Comparison of ENCODE assay signal across 8 cellular contexts in genomic region chr7:144818516-144818915, GRCh38. TPM values are rescaled to one million over a fixed set of nuclear protein-coding genes. Genes with fewer than 3 reads are reported as not detected.
DNase-seq lines count a peak whose midpoint lies in the region; ATAC-seq and TF ChIP-seq lines count a peak whose summit lies in the region.

No MANE protein-coding gene starts in this region.

- in situ Hi-C loops in brain microvascular endothelial cell (cut with HindIII; ENCODE audit: low pct_ligation_motif_present, low sequenced_read_pairs), result no loop called here

- H3K4me1 Mint-ChIP-seq in CD4-positive, alpha-beta T cell (ENCODE audit: low read depth), result peaks cover 91% of the 10 kb centered on the region
- peaks cover 28 to 44% (median 44%) of the 10 kb centered on the region in 3 donors for H3K4me1 Mint-ChIP-seq in IgD-negative memory B cell
- H3K4me1 Mint-ChIP-seq in chondrocyte (ENCODE audit: low read depth), result peaks cover 10% of the 10 kb centered on the region
- H3K4me1 Mint-ChIP-seq in neural progenitor cell, result peaks cover 3% of the 10 kb centered on the region

- peaks cover 6% of the 10 kb centered on the region for H3K36me3 Mint-ChIP-seq in CD4-positive, alpha-beta T cell (ENCODE audit: low read depth)
- H3K36me3 Mint-ChIP-seq in IgD-negative memory B cell (peaks cover 3% of the 10 kb centered on the region), chondrocyte (ENCODE audit: low read depth) (no peaks in the 10 kb centered on the region), neural progenitor cell (no peaks in the 10 kb centered on the region)

- H3K27me3 ChIP-seq in CD4-positive, alpha-beta T cell (ENCODE audit: control insufficient read depth, insufficient read depth, low read length), result no peaks in the 10 kb centered on the region
- no peaks in the 10 kb centered on the region for H3K27me3 ChIP-seq in brain microvascular endothelial cell (replicated peaks)
- no peaks in the 10 kb centered on the region for H3K27me3 ChIP-seq in neural progenitor cell

- H3K27ac Mint-ChIP-seq in CD4-positive, alpha-beta T cell, result peak overlapping the region; percentile 92
- H3K27ac Mint-ChIP-seq in IgD-negative memory B cell (peak overlapping the region; percentile 16 to 95 (median 76)), chondrocyte (ENCODE audit: unreplicated experiment) (no peak overlapping the region), neural progenitor cell (no peak overlapping the region)

- peak overlapping the region; percentile 66 for H3K4me3 Mint-ChIP-seq in CD4-positive, alpha-beta T cell
- H3K4me3 Mint-ChIP-seq in IgD-negative memory B cell (peak overlapping the region in 3 of 4 donors; percentile 23 to 83 (median 61)), chondrocyte (ENCODE audit: unreplicated experiment) (no peak overlapping the region), neural progenitor cell (no peak overlapping the region)

- intact Hi-C loops in CD4-positive, alpha-beta T cell (cut with DNase I, micrococcal nuclease), result loop anchor here in 1 of 2 experiments (1.0 kb wide), 1 partner anchor 17 kb away; no protein-coding TSS in a partner anchor
- intact Hi-C loops in left ventricle myocardium superior (cut with micrococcal nuclease), result no loop called here

- H3K36me3 ChIP-seq in brain microvascular endothelial cell (replicated peaks), result no peaks in the 10 kb centered on the region
- H3K36me3 ChIP-seq in neural progenitor cell, result no peaks in the 10 kb centered on the region

- H3F3A ChIP-seq in neural progenitor cell (ENCODE audit: low read depth), result no peaks in the 10 kb centered on the region

- no peak overlapping the region for H2AFZ ChIP-seq in neural progenitor cell (replicated peaks)

- H3K4me3 ChIP-seq in brain microvascular endothelial cell (ENCODE audit: low read depth, low read length) (no peak overlapping the region), neural progenitor cell (no peak overlapping the region)

- DNase-seq in CD4-positive, alpha-beta T cell, result peak; percentile 36 to 59 (median 46)
- DNase-seq in GM20000 (ENCODE audit: low spot score) (peak; percentile 44), brain microvascular endothelial cell (peak; percentile 21), left ventricle myocardium superior (no peak), chondrocyte (ENCODE audit: low spot score) (no peak), NCI-H2029 (lab: John Stamatoyannopoulos, UW) (no peak), neural progenitor cell (ENCODE audit: low spot score) (no peak)

- peaks cover 2% of the 10 kb centered on the region for H3K9me3 Mint-ChIP-seq in CD4-positive, alpha-beta T cell
- H3K9me3 Mint-ChIP-seq in IgD-negative memory B cell (no peaks in the 10 kb centered on the region), chondrocyte (ENCODE audit: low read depth) (no peaks in the 10 kb centered on the region), neural progenitor cell (no peaks in the 10 kb centered on the region)

- CTCF ChIA-PET in CD4-positive, alpha-beta T cell (lab: Charles Lee), result interaction anchor here (1.4 to 1.5 kb wide), 3 partner anchors 11 to 15 kb away, joined by 3 to 4 read pairs (median 3); no protein-coding TSS in a partner anchor

- H3K27me3 Mint-ChIP-seq in CD4-positive, alpha-beta T cell, result no peaks in the 10 kb centered on the region
- no peaks in the 10 kb centered on the region for H3K27me3 Mint-ChIP-seq in IgD-negative memory B cell
- no peaks in the 10 kb centered on the region for H3K27me3 Mint-ChIP-seq in chondrocyte (ENCODE audit: low read depth)
- H3K27me3 Mint-ChIP-seq in neural progenitor cell (ENCODE audit: insufficient read depth, low read depth), result no peaks in the 10 kb centered on the region

- no peaks in the 10 kb centered on the region for H3K9me3 ChIP-seq in CD4-positive, alpha-beta T cell (ENCODE audit: control insufficient read depth, low read length)
- no peaks in the 10 kb centered on the region for H3K9me3 ChIP-seq in neural progenitor cell (ENCODE audit: low read depth)

- ATAC-seq in CD4-positive, alpha-beta T cell (ENCODE audit: poor library complexity), result peak; percentile 97
- ATAC-seq in left ventricle myocardium superior, result no peak

- no peaks in the 10 kb centered on the region for H3K79me2 ChIP-seq in neural progenitor cell (ENCODE audit: low read depth)

- no peak overlapping the region for H3K4me2 ChIP-seq in neural progenitor cell

- H4K20me1 ChIP-seq in neural progenitor cell (ENCODE audit: low read depth), result no peaks in the 10 kb centered on the region

- H3K9ac ChIP-seq in neural progenitor cell, result no peak overlapping the region

- H3K4me1 ChIP-seq in neural progenitor cell, result no peaks in the 10 kb centered on the region

- POLR2A ChIA-PET in CD4-positive, alpha-beta T cell (lab: Charles Lee), result interaction anchor here (0.6 to 9.6 kb wide), 5 partner anchors 16 to 1443 kb away, joined by 3 to 302 read pairs (median 4); partner anchors contain the start of gene TPK1

- peak overlapping the region; percentile 76 for H3K27ac ChIP-seq in CD4-positive, alpha-beta T cell (ENCODE audit: low read depth, low read length)
- H3K27ac ChIP-seq in brain microvascular endothelial cell, result no peak overlapping the region
- no peak overlapping the region for H3K27ac ChIP-seq in neural progenitor cell

- no peak for TF ChIP-seq CTCF in CD4-positive, alpha-beta T cell (IDR thresholded peaks at IDR 0.05)
- TF ChIP-seq CTCF in GM20000 (IDR thresholded peaks at IDR 0.05; ENCODE audit: extremely low read depth, missing control alignments) (no peak), brain microvascular endothelial cell (IDR thresholded peaks at IDR 0.05; ENCODE audit: low read depth, low read length, missing control alignments) (no peak), chondrocyte (IDR thresholded peaks at IDR 0.05) (no peak), neural progenitor cell (IDR thresholded peaks at IDR 0.05) (no peak)

RNA-seq across cellular contexts. Expression of gene TPK1, which starts 17.3 kb away (rescaled TPM):
- total RNA-seq in CD4-positive, alpha-beta T cell, result 10 to 100 TPM; 17.1 to 17.8 TPM
- 16.8 TPM for polyA plus RNA-seq in IgD-negative memory B cell
- 4.9 TPM for total RNA-seq in left ventricle myocardium superior
- 2.3 to 4.4 TPM (median 3.5 TPM) in 3 replicates for total RNA-seq in chondrocyte
- total RNA-seq in neural progenitor cell (ENCODE audit: low replicate concordance), result 4.8 and 14.5 TPM in 2 replicates

Comparison
In these comparisons a context has a peak if more than half of its experiments do, and no peak if none do; other contexts are left out.
1. DNase-seq: peak in CD4-positive, alpha-beta T cell (10 of 10), GM20000 (single experiment) and brain microvascular endothelial cell (single experiment); none in left ventricle myocardium superior (single experiment), chondrocyte (single experiment), NCI-H2029 (single experiment) and neural progenitor cell (single experiment).
2. H3K27ac Mint-ChIP-seq: peak in CD4-positive, alpha-beta T cell (single experiment) and IgD-negative memory B cell (3 of 3); none in chondrocyte (single experiment) and neural progenitor cell (single experiment).
3. H3K4me3 Mint-ChIP-seq: peak in CD4-positive, alpha-beta T cell (single experiment) and IgD-negative memory B cell (3 of 4); none in chondrocyte (single experiment) and neural progenitor cell (single experiment).